1 cellular context compared by ENCODE assay signal in genomic region chr5:132475939-132476852, GRCh38.
TF ChIP-seq lines count a peak whose summit lies in the region.

No MANE protein-coding gene starts in this region.

TF ChIP-seq in HepG2, 621 proteins besides CTCF, POLR2A, EP300 and RAD21 (continued from another document and continues in another):
- TF ChIP-seq, protein P1, sequence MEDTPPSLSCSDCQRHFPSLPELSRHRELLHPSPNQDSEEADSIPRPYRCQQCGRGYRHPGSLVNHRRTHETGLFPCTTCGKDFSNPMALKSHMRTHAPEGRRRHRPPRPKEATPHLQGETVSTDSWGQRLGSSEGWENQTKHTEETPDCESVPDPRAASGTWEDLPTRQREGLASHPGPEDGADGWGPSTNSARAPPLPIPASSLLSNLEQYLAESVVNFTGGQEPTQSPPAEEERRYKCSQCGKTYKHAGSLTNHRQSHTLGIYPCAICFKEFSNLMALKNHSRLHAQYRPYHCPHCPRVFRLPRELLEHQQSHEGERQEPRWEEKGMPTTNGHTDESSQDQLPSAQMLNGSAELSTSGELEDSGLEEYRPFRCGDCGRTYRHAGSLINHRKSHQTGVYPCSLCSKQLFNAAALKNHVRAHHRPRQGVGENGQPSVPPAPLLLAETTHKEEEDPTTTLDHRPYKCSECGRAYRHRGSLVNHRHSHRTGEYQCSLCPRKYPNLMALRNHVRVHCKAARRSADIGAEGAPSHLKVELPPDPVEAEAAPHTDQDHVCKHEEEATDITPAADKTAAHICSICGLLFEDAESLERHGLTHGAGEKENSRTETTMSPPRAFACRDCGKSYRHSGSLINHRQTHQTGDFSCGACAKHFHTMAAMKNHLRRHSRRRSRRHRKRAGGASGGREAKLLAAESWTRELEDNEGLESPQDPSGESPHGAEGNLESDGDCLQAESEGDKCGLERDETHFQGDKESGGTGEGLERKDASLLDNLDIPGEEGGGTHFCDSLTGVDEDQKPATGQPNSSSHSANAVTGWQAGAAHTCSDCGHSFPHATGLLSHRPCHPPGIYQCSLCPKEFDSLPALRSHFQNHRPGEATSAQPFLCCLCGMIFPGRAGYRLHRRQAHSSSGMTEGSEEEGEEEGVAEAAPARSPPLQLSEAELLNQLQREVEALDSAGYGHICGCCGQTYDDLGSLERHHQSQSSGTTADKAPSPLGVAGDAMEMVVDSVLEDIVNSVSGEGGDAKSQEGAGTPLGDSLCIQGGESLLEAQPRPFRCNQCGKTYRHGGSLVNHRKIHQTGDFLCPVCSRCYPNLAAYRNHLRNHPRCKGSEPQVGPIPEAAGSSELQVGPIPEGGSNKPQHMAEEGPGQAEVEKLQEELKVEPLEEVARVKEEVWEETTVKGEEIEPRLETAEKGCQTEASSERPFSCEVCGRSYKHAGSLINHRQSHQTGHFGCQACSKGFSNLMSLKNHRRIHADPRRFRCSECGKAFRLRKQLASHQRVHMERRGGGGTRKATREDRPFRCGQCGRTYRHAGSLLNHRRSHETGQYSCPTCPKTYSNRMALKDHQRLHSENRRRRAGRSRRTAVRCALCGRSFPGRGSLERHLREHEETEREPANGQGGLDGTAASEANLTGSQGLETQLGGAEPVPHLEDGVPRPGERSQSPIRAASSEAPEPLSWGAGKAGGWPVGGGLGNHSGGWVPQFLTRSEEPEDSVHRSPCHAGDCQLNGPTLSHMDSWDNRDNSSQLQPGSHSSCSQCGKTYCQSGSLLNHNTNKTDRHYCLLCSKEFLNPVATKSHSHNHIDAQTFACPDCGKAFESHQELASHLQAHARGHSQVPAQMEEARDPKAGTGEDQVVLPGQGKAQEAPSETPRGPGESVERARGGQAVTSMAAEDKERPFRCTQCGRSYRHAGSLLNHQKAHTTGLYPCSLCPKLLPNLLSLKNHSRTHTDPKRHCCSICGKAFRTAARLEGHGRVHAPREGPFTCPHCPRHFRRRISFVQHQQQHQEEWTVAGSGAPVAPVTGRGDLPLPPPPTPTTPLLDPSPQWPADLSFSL (CRISPR knock-in tag; IDR thresholded peaks at IDR 0.05), result no peak
- TF ChIP-seq ZFP41 (CRISPR knock-in tag; IDR thresholded peaks at IDR 0.05; ENCODE audit: borderline replicate concordance) (no peak), BORCS8-MEF2B (CRISPR knock-in tag; IDR thresholded peaks at IDR 0.05) (no peak; the same call in 1 of the 2 replicates), ZNF784 (CRISPR knock-in tag; IDR thresholded peaks at IDR 0.05; ENCODE audit: borderline replicate concordance) (no peak), ZNF280D (CRISPR knock-in tag; IDR thresholded peaks at IDR 0.05) (no peak), ELF1 (CRISPR knock-in tag; IDR thresholded peaks at IDR 0.05) (no peak), MIER2 (CRISPR knock-in tag; IDR thresholded peaks at IDR 0.05) (no peak), ZNF841 (CRISPR knock-in tag; IDR thresholded peaks at IDR 0.05; ENCODE audit: borderline replicate concordance) (no peak), JUN (CRISPR knock-in tag; IDR thresholded peaks at IDR 0.05) (no peak), MAZ (IDR thresholded peaks at IDR 0.05; ENCODE audit: borderline replicate concordance, low read depth, low read length) (no peak), MAZ (CRISPR knock-in tag; IDR thresholded peaks at IDR 0.05; ENCODE audit: low read depth) (no peak), HMGA1 (CRISPR knock-in tag; conservative IDR thresholded peaks at IDR 0.05) (no peak), HCFC1 (IDR thresholded peaks at IDR 0.05; ENCODE audit: low read depth, low read length) (no peak), ZNF30 (CRISPR knock-in tag; IDR thresholded peaks at IDR 0.05) (no peak), ZFP1 (CRISPR knock-in tag; IDR thresholded peaks at IDR 0.05) (no peak), TOE1 (CRISPR knock-in tag; IDR thresholded peaks at IDR 0.05) (no peak), PAX8 (CRISPR knock-in tag; IDR thresholded peaks at IDR 0.05; ENCODE audit: borderline replicate concordance) (no peak), ATF3 (CRISPR knock-in tag; IDR thresholded peaks at IDR 0.05) (no peak), HOXD1 (CRISPR knock-in tag; IDR thresholded peaks at IDR 0.05) (no peak), NFE2L1 (CRISPR knock-in tag; IDR thresholded peaks at IDR 0.05; ENCODE audit: borderline replicate concordance) (no peak), TBX2 (CRISPR knock-in tag; IDR thresholded peaks at IDR 0.05; ENCODE audit: borderline replicate concordance) (peak; percentile 39), HDAC1 (CRISPR knock-in tag; IDR thresholded peaks at IDR 0.05) (peak; percentile 47; the same call in 1 of the 2 replicates), MATR3 (CRISPR knock-in tag; IDR thresholded peaks at IDR 0.05) (no peak), ZNF383 (CRISPR knock-in tag; IDR thresholded peaks at IDR 0.05; ENCODE audit: borderline replicate concordance) (no peak), U2AF1 (optimal IDR thresholded peaks at IDR 0.05; ENCODE audit: low read depth, low read length) (no peak), SP140L (CRISPR knock-in tag; IDR thresholded peaks at IDR 0.05; ENCODE audit: borderline replicate concordance) (no peak), SIX1 (CRISPR knock-in tag; IDR thresholded peaks at IDR 0.05; ENCODE audit: borderline replicate concordance) (no peak), SMARCC2 (IDR thresholded peaks at IDR 0.05) (no peak), FOSL1 (CRISPR knock-in tag; IDR thresholded peaks at IDR 0.05; ENCODE audit: borderline replicate concordance) (no peak), ELF4 (CRISPR knock-in tag; IDR thresholded peaks at IDR 0.05; ENCODE audit: borderline replicate concordance) (no peak), ZMYM2 (CRISPR knock-in tag; IDR thresholded peaks at IDR 0.05) (no peak), ZFP36L2 (CRISPR knock-in tag; IDR thresholded peaks at IDR 0.05) (no peak), ZBTB2 (CRISPR knock-in tag; IDR thresholded peaks at IDR 0.05; ENCODE audit: low read depth) (no peak), ATM (IDR thresholded peaks at IDR 0.05; ENCODE audit: borderline replicate concordance) (no peak), XRCC5 (optimal IDR thresholded peaks at IDR 0.05; ENCODE audit: low read length) (peak; percentile 39), PRPF4 (IDR thresholded peaks at IDR 0.05; ENCODE audit: low read depth, low read length, poor library complexity, severe bottlenecking) (no peak), RARA (CRISPR knock-in tag; IDR thresholded peaks at IDR 0.05) (peak; percentile 65), GABPA (IDR thresholded peaks at IDR 0.05; ENCODE audit: low read depth, low read length) (no peak), GABPA (CRISPR knock-in tag; IDR thresholded peaks at IDR 0.05; ENCODE audit: low read depth) (0 out of 2 replicates have a peak, but pooled peaks have one; percentile 17), NAIF1 (CRISPR knock-in tag; IDR thresholded peaks at IDR 0.05; ENCODE audit: borderline replicate concordance) (no peak)
- TF ChIP-seq, protein P2, sequence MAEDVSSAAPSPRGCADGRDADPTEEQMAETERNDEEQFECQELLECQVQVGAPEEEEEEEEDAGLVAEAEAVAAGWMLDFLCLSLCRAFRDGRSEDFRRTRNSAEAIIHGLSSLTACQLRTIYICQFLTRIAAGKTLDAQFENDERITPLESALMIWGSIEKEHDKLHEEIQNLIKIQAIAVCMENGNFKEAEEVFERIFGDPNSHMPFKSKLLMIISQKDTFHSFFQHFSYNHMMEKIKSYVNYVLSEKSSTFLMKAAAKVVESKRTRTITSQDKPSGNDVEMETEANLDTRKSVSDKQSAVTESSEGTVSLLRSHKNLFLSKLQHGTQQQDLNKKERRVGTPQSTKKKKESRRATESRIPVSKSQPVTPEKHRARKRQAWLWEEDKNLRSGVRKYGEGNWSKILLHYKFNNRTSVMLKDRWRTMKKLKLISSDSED (CRISPR knock-in tag; IDR thresholded peaks at IDR 0.05), result no peak
- TF ChIP-seq, protein P3, sequence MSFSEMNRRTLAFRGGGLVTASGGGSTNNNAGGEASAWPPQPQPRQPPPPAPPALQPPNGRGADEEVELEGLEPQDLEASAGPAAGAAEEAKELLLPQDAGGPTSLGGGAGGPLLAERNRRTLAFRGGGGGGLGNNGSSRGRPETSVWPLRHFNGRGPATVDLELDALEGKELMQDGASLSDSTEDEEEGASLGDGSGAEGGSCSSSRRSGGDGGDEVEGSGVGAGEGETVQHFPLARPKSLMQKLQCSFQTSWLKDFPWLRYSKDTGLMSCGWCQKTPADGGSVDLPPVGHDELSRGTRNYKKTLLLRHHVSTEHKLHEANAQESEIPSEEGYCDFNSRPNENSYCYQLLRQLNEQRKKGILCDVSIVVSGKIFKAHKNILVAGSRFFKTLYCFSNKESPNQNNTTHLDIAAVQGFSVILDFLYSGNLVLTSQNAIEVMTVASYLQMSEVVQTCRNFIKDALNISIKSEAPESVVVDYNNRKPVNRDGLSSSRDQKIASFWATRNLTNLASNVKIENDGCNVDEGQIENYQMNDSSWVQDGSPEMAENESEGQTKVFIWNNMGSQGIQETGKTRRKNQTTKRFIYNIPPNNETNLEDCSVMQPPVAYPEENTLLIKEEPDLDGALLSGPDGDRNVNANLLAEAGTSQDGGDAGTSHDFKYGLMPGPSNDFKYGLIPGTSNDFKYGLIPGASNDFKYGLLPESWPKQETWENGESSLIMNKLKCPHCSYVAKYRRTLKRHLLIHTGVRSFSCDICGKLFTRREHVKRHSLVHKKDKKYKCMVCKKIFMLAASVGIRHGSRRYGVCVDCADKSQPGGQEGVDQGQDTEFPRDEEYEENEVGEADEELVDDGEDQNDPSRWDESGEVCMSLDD (CRISPR knock-in tag; IDR thresholded peaks at IDR 0.05; ENCODE audit: borderline replicate concordance), result no peak
- TF ChIP-seq, protein P4, sequence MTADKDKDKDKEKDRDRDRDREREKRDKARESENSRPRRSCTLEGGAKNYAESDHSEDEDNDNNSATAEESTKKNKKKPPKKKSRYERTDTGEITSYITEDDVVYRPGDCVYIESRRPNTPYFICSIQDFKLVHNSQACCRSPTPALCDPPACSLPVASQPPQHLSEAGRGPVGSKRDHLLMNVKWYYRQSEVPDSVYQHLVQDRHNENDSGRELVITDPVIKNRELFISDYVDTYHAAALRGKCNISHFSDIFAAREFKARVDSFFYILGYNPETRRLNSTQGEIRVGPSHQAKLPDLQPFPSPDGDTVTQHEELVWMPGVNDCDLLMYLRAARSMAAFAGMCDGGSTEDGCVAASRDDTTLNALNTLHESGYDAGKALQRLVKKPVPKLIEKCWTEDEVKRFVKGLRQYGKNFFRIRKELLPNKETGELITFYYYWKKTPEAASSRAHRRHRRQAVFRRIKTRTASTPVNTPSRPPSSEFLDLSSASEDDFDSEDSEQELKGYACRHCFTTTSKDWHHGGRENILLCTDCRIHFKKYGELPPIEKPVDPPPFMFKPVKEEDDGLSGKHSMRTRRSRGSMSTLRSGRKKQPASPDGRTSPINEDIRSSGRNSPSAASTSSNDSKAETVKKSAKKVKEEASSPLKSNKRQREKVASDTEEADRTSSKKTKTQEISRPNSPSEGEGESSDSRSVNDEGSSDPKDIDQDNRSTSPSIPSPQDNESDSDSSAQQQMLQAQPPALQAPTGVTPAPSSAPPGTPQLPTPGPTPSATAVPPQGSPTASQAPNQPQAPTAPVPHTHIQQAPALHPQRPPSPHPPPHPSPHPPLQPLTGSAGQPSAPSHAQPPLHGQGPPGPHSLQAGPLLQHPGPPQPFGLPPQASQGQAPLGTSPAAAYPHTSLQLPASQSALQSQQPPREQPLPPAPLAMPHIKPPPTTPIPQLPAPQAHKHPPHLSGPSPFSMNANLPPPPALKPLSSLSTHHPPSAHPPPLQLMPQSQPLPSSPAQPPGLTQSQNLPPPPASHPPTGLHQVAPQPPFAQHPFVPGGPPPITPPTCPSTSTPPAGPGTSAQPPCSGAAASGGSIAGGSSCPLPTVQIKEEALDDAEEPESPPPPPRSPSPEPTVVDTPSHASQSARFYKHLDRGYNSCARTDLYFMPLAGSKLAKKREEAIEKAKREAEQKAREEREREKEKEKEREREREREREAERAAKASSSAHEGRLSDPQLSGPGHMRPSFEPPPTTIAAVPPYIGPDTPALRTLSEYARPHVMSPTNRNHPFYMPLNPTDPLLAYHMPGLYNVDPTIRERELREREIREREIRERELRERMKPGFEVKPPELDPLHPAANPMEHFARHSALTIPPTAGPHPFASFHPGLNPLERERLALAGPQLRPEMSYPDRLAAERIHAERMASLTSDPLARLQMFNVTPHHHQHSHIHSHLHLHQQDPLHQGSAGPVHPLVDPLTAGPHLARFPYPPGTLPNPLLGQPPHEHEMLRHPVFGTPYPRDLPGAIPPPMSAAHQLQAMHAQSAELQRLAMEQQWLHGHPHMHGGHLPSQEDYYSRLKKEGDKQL (CRISPR knock-in tag; IDR thresholded peaks at IDR 0.05; ENCODE audit: low read depth), result no peak
